In genomic region chr2:147485210-147485851, GRCh38 we compare ENCODE assay signal across 18 cellular contexts.
DNase-seq lines count a peak whose midpoint lies in the region; ATAC-seq, FAIRE-seq and TF ChIP-seq lines count a peak whose summit lies in the region.
"Had no signal": no experiment of that assay in that cellular context is flagged by ENCODE, and none has a peak within 500 bp of the region (broad histone marks: within the 10 kb centered on the region; RNA-seq: fewer than 3 reads in every experiment).

No MANE protein-coding gene starts in this region.

- H3K9ac ChIP-seq in HUES64 (ENCODE audit: low read depth, low read length), result no peak overlapping the region

- H3K27ac ChIP-seq in HUES64 (ENCODE audit: low read depth, low read length) (peak overlapping the region; percentile 22; the same call in 1 of the 2 replicates), VCaP (peak overlapping the region; percentile 84), adrenal gland (no peak overlapping the region)

- H3K9me3 ChIP-seq in HUES64 (ENCODE audit: insufficient read depth, low read depth, low read length) (no peaks in the 10 kb centered on the region), adrenal gland (replicated peaks in 1 of 3) (no peaks in the 10 kb centered on the region)

- DNase-seq in NCI-H146 (lab: John Stamatoyannopoulos, UW), result peak; percentile 36
- no peak for DNase-seq in NCI-H146 treated with DMSO at 0.1 percent for 48 hours (lab: John Stamatoyannopoulos, UW; ENCODE audit: unreplicated experiment)
- peak; percentile 25 for DNase-seq in iPS-NIHi11 (ENCODE audit: low spot score)
- no peak for DNase-seq in adrenal gland
- DNase-seq in GM19239 (ENCODE audit: insufficient read length, low spot score), result no peak
- DNase-seq: 8988T; CD8-positive, alpha-beta T cell; DMS79; GOT3; NCI-H1417 treated with DMSO at 0.1 percent for 48 hours; NCI-H2081 treated with DMSO at 0.1 percent for 48 hours; NCI-H226; NCI-H524 treated with DMSO at 0.1 percent for 48 hours; SIG-M5 had no signal

- intact Hi-C loops in adrenal gland (cut with DNase I), result no loop called here

- no peak for ATAC-seq in SK-N-SH treated with all-trans-retinoic acid at 6 μM for 48 hours
- ATAC-seq: CD8-positive, alpha-beta T cell had no signal

- no peak for FAIRE-seq in GM19239 (lab: Jason Lieb, UNC)
- FAIRE-seq: D721Med had no signal

- no peaks in the 10 kb centered on the region for H3K36me3 ChIP-seq in HUES64 (ENCODE audit: insufficient read depth, low read length)
- no peaks in the 10 kb centered on the region for H3K36me3 ChIP-seq in adrenal gland (replicated peaks in 1 of 2)

- TF ChIP-seq CTCF in VCaP (conservative IDR thresholded peaks at IDR 0.05) (no peak), adrenal gland (IDR thresholded peaks at IDR 0.05) (no peak)

- H3K4me3 ChIP-seq in HUES64 (ENCODE audit: low read length), result no peak overlapping the region
- no peak overlapping the region for H3K4me3 ChIP-seq in adrenal gland

- peaks cover 33% of the 10 kb centered on the region for H3K4me1 ChIP-seq in HUES64 (ENCODE audit: insufficient read depth, low read length)
- no peaks in the 10 kb centered on the region for H3K4me1 ChIP-seq in adrenal gland (replicated peaks in 1 of 2)

- H3K27me3 ChIP-seq in HUES64 (ENCODE audit: insufficient read depth, low read length), result no peaks in the 10 kb centered on the region
- H3K27me3 ChIP-seq in adrenal gland, result no peaks in the 10 kb centered on the region

- no peak for TF ChIP-seq POLR2A in adrenal gland (IDR thresholded peaks at IDR 0.05)

TF ChIP-seq in SK-N-SH treated with all-trans-retinoic acid at 6 μM for 48 hours, 23 proteins besides CTCF, POLR2A, EP300 and RAD21:
- TF ChIP-seq SNAI2 (CRISPR knock-in tag; IDR thresholded peaks at IDR 0.05), result no peak
- no peak for TF ChIP-seq OSR1 (CRISPR knock-in tag; IDR thresholded peaks at IDR 0.05)
- TF ChIP-seq PATZ1 (CRISPR knock-in tag; IDR thresholded peaks at IDR 0.05; ENCODE audit: borderline replicate concordance), result no peak
- TF ChIP-seq ZFP3 (CRISPR knock-in tag; IDR thresholded peaks at IDR 0.05), result no peak
- TF ChIP-seq ZNF8 (CRISPR knock-in tag; IDR thresholded peaks at IDR 0.05), result no peak
- no peak for TF ChIP-seq RARB (CRISPR knock-in tag; IDR thresholded peaks at IDR 0.05)
- no peak for TF ChIP-seq TCF4 (CRISPR knock-in tag; IDR thresholded peaks at IDR 0.05; ENCODE audit: borderline replicate concordance)
- no peak for TF ChIP-seq ZC3H10 (CRISPR knock-in tag; IDR thresholded peaks at IDR 0.05)
- no peak for TF ChIP-seq ZNF70 (CRISPR knock-in tag; IDR thresholded peaks at IDR 0.05)
- TF ChIP-seq POU6F1 (CRISPR knock-in tag; IDR thresholded peaks at IDR 0.05; ENCODE audit: borderline replicate concordance, low read depth), result no peak
- TF ChIP-seq ZFP30 (CRISPR knock-in tag; IDR thresholded peaks at IDR 0.05), result no peak
- TF ChIP-seq CSRNP3 (CRISPR knock-in tag; IDR thresholded peaks at IDR 0.05), result no peak
- no peak for TF ChIP-seq ESRRG (CRISPR knock-in tag; IDR thresholded peaks at IDR 0.05)
- no peak for TF ChIP-seq ZNF565 (CRISPR knock-in tag; conservative IDR thresholded peaks at IDR 0.05; ENCODE audit: low read depth)
- no peak for TF ChIP-seq BACH2 (CRISPR knock-in tag; IDR thresholded peaks at IDR 0.05; ENCODE audit: borderline replicate concordance)
- no peak for TF ChIP-seq CSDC2 (CRISPR knock-in tag; IDR thresholded peaks at IDR 0.05)

Comparison
In these comparisons a context has a peak if more than half of its experiments do, and no peak if none do; other contexts are left out.
1. DNase-seq: peak in NCI-H146 (single experiment) and iPS-NIHi11 (single experiment); none in NCI-H146 treated with DMSO at 0.1 percent for 48 hours (single experiment), adrenal gland (0 of 7) and GM19239 (single experiment).
2. H3K27ac ChIP-seq: peak in HUES64 (single experiment) and VCaP (single experiment); none in adrenal gland (0 of 5).